8 cellular contexts compared by ENCODE assay signal in genomic region chr10:97736403-97736901, GRCh38. TPM values are rescaled to one million over a fixed set of nuclear protein-coding genes. Genes with fewer than 3 reads are reported as not detected.
DNase-seq lines count a peak whose midpoint lies in the region; ATAC-seq, FAIRE-seq and TF ChIP-seq lines count a peak whose summit lies in the region.

No MANE protein-coding gene starts in this region.

- TF ChIP-seq POLR2A in breast epithelium (IDR thresholded peaks at IDR 0.05), result no peak

- peak overlapping the region; percentile 96 to 98 for H3K27ac Mint-ChIP-seq in natural killer cell

- H3K4me3 ChIP-seq in HL-60 (replicated peaks; ENCODE audit: insufficient read depth, low read length), result peak overlapping the region; percentile 85; the same call in 1 of the 2 replicates
- peak overlapping the region; percentile 92 to 98 (median 98) for H3K4me3 ChIP-seq in breast epithelium

- peaks cover 0 to 3% of the 10 kb centered on the region in 2 donors for H3K4me1 ChIP-seq in breast epithelium

- ATAC-seq in GM21367 (IDR thresholded peaks at IDR 0.05; ENCODE audit: unreplicated experiment), result peak; percentile 4
- peak in 1 of 3 donors; percentile 1 for ATAC-seq in natural killer cell
- no peak for ATAC-seq in GM19324 (IDR thresholded peaks at IDR 0.05; ENCODE audit: low FRiP score, unreplicated experiment)

- H3K27me3 Mint-ChIP-seq in natural killer cell (ENCODE audit: low read depth in 2 of 2), result no peaks in the 10 kb centered on the region

- H3K4me1 Mint-ChIP-seq in natural killer cell, result peaks cover 46 to 53% of the 10 kb centered on the region in 2 donors

- TF ChIP-seq CTCF in 22Rv1 (IDR thresholded peaks at IDR 0.05), result no peak
- no peak for TF ChIP-seq CTCF in HL-60 (IDR thresholded peaks at IDR 0.05; ENCODE audit: insufficient read depth, low read length)
- TF ChIP-seq CTCF in breast epithelium (IDR thresholded peaks at IDR 0.05), result no peak
- TF ChIP-seq CTCF in natural killer cell (IDR thresholded peaks at IDR 0.05), result no peak
- TF ChIP-seq CTCF in D721Med (IDR thresholded peaks at IDR 0.05; ENCODE audit: insufficient read depth, missing control alignments), result no peak

- no peaks in the 10 kb centered on the region for H3K27me3 ChIP-seq in HL-60 (ENCODE audit: insufficient read depth, poor library complexity, severe bottlenecking)
- no peaks in the 10 kb centered on the region for H3K27me3 ChIP-seq in breast epithelium

- H3K9me3 Mint-ChIP-seq in natural killer cell, result no peaks in the 10 kb centered on the region

- no peaks in the 10 kb centered on the region for H3K36me3 ChIP-seq in breast epithelium

- peak overlapping the region; percentile 71 for H3K27ac ChIP-seq in 22Rv1
- H3K27ac ChIP-seq in HL-60 (replicated peaks), result peak overlapping the region; percentile 74
- H3K27ac ChIP-seq in breast epithelium, result peak overlapping the region; percentile 93 to 94

- H3K36me3 Mint-ChIP-seq in natural killer cell, result peaks cover 7% of the 10 kb centered on the region

- FAIRE-seq in D721Med (lab: Jason Lieb, UNC), result no peak

- no peaks in the 10 kb centered on the region for H3K9me3 ChIP-seq in breast epithelium

- peak overlapping the region; percentile 96 for H3K4me3 Mint-ChIP-seq in natural killer cell

- DNase-seq in HL-60 (ENCODE audit: low read depth in 1 of 2, low spot score in 1 of 2), result no peak
- DNase-seq in breast epithelium (ENCODE audit: low spot score in 2 of 2), result no peak
- no peak for DNase-seq in natural killer cell
- DNase-seq in C1 segment of cervical spinal cord (lab: John Stamatoyannopoulos, UW), result no peak
- no peak for DNase-seq in D721Med (ENCODE audit: insufficient read length, low spot score)

- intact Hi-C loops in breast epithelium (cut with DNase I; ENCODE audit: low total_unique reads) (no loop called here), natural killer cell (cut with micrococcal nuclease) (loop anchor here (2.0 kb wide), 1 partner anchor 50 kb away; the partner anchor contains the start of gene AVPI1)

RNA-seq across cellular contexts. Expression of gene ZFYVE27, which starts 0.5 kb away (rescaled TPM):
- total RNA-seq in breast epithelium (10 to 100 TPM; 26.9 to 37.6 (median 29.2) TPM), natural killer cell (10 to 100 TPM; 63.0 to 82.8 (median 76.4) TPM)

RNA-seq across cellular contexts. Expression of gene MARVELD1, which starts 22.9 kb away (rescaled TPM):
- total RNA-seq in breast epithelium, result 10 to 100 TPM; 13.4 to 19.8 (median 16.2) TPM
- under 1 TPM; 0.40 to 0.84 (median 0.40) TPM for total RNA-seq in natural killer cell

RNA-seq across cellular contexts. Expression of gene SFRP5, which starts 35.3 kb away (rescaled TPM):
- total RNA-seq in breast epithelium (1 to 10 TPM in 1 of 3 donors, under 1 TPM in 2; 0.29 to 1.8 (median 0.33) TPM), natural killer cell (not detected)

RNA-seq across cellular contexts. Expression of gene AVPI1, which starts 49.4 kb away (rescaled TPM):
- total RNA-seq in breast epithelium (10 to 100 TPM; 23.9 to 42.4 (median 39.0) TPM), natural killer cell (1 to 10 TPM; 6.1 to 8.4 (median 6.8) TPM)

Comparison
In these comparisons a context has a peak if more than half of its experiments do, and no peak if none do; other contexts are left out.
1. RNA of gene MARVELD1, which starts 22.9 kb away (total RNA-seq): 13.4 to 19.8 TPM in breast epithelium; 0.40 to 0.84 TPM in natural killer cell; every median in the first group is over 4 times any median in the second.
2. Peak in every context shown above with its lines, with median percentiles within 50 percentile points of each other: H3K27ac ChIP-seq.